14 cellular contexts compared by ENCODE assay signal in genomic region chr10:69506487-69506833, GRCh38. TPM values are rescaled to one million over a fixed set of nuclear protein-coding genes. Genes with fewer than 3 reads are reported as not detected.
A peak's percentile ranks its signal among the peaks of the same experiment; 100 is the strongest.
DNase-seq lines count a peak whose midpoint lies in the region; ATAC-seq, FAIRE-seq and TF ChIP-seq lines count a peak whose summit lies in the region.
"Had no signal": no experiment of that assay in that cellular context is flagged by ENCODE, and none has a peak within 500 bp of the region (broad histone marks: within the 10 kb centered on the region; RNA-seq: fewer than 3 reads in every experiment).

No MANE protein-coding gene starts in this region.

- peaks cover 26% of the 10 kb centered on the region for H3K27me3 Mint-ChIP-seq in endodermal cell (ENCODE audit: insufficient read depth)

- DNase-seq in left ventricle myocardium inferior (no peak), heart left ventricle (no peak), H1 (ENCODE audit: low read depth in 1 of 2, low spot score in 2 of 2) (no peak), posterior vena cava (ENCODE audit: low spot score) (peak; percentile 52), aorta (no peak), right lobe of liver (no peak), endodermal cell (no peak), OCI-M2 (lab: John Stamatoyannopoulos, UW; ENCODE audit: unreplicated experiment) (no peak)
- DNase-seq: EL, immature natural killer cell, MV-4-11 had no signal

- H3K36me3 ChIP-seq in left ventricle myocardium inferior (no peaks in the 10 kb centered on the region), heart left ventricle (peaks cover 0 to 5% (median 0%) of the 10 kb centered on the region in 9 donors), H1 (ENCODE audit: control insufficient read depth in 2 of 4, insufficient read depth in 4 of 4, low read length in 3 of 4) (no peaks in the 10 kb centered on the region), aorta (ENCODE audit: control insufficient read depth in 1 of 2, insufficient read depth in 2 of 2, low read length in 1 of 2) (no peaks in the 10 kb centered on the region), right lobe of liver (no peaks in the 10 kb centered on the region), endodermal cell (ENCODE audit: control insufficient read depth, insufficient read depth, low read length) (no peaks in the 10 kb centered on the region)

- H2BK12ac ChIP-seq in H1 (ENCODE audit: low read depth, low read length): 0 out of 2 replicates have a peak overlapping the region, but pooled peaks have one; percentile 39

- ATAC-seq in heart left ventricle (no peak), aorta (ENCODE audit: low FRiP score) (peak; percentile 10), right lobe of liver (no peak)

- no peak overlapping the region for H2BK15ac ChIP-seq in H1 (ENCODE audit: low read length)

- no peak overlapping the region for H4K91ac ChIP-seq in H1 (replicated peaks; ENCODE audit: insufficient read length, low read length)

- H3K79me1 ChIP-seq in H1 (ENCODE audit: low read depth, low read length): no peaks in the 10 kb centered on the region

- H3K14ac ChIP-seq in H1 (ENCODE audit: insufficient read length): no peak overlapping the region

- TF ChIP-seq EP300 in H1 (IDR thresholded peaks at IDR 0.05; ENCODE audit: borderline replicate concordance in 1 of 2, low read depth in 2 of 2, low read length in 2 of 2): no peak

- no peaks in the 10 kb centered on the region for H3K9me3 ChIP-seq in left ventricle myocardium inferior (replicated peaks)
- H3K9me3 ChIP-seq in heart left ventricle: no peaks in the 10 kb centered on the region
- H3K9me3 ChIP-seq in H1 (ENCODE audit: insufficient read depth in 2 of 2, low read depth in 1 of 2, low read length in 1 of 2): no peaks in the 10 kb centered on the region
- H3K9me3 ChIP-seq in aorta (ENCODE audit: control insufficient read depth, low read length): no peaks in the 10 kb centered on the region
- H3K9me3 ChIP-seq in right lobe of liver: no peaks in the 10 kb centered on the region
- H3K9me3 ChIP-seq in endodermal cell (ENCODE audit: control insufficient read depth, low read length): no peaks in the 10 kb centered on the region
- H3K9me3 ChIP-seq: SK-N-SH had no signal

- no peak overlapping the region for H2AFZ ChIP-seq in H1 (ENCODE audit: low read length)

- no peak for TF ChIP-seq CTCF in left ventricle myocardium inferior (IDR thresholded peaks at IDR 0.05; ENCODE audit: borderline replicate concordance)
- TF ChIP-seq CTCF in heart left ventricle (IDR thresholded peaks at IDR 0.05): no peak
- no peak for TF ChIP-seq CTCF in H1 (IDR thresholded peaks at IDR 0.05; ENCODE audit: control extremely low read depth in 1 of 3, insufficient read depth in 1 of 3, low read depth in 1 of 3, low read length in 3 of 3)
- TF ChIP-seq CTCF in right lobe of liver (IDR thresholded peaks at IDR 0.05): no peak
- no peak for TF ChIP-seq CTCF in endodermal cell (conservative IDR thresholded peaks at IDR 0.05)

- no peak overlapping the region for H2AK5ac ChIP-seq in H1 (ENCODE audit: low read depth, low read length)

- H3K9me3 Mint-ChIP-seq in endodermal cell: no peaks in the 10 kb centered on the region
- H3K9me3 Mint-ChIP-seq: IgD-negative memory B cell; immature natural killer cell; natural killer cell treated with Interleukin-12 subunit alpha and Interleukin-12 subunit beta and Interleukin-15 and Interleukin-18, amount 100 ng/mL, for 72 hours had no signal

- H3K36me3 Mint-ChIP-seq in endodermal cell (ENCODE audit: low read depth): no peaks in the 10 kb centered on the region
- H3K36me3 Mint-ChIP-seq: IgD-negative memory B cell; immature natural killer cell; natural killer cell treated with Interleukin-12 subunit alpha and Interleukin-12 subunit beta and Interleukin-15 and Interleukin-18, amount 100 ng/mL, for 72 hours had no signal

- H2BK120ac ChIP-seq in H1 (replicated peaks; ENCODE audit: low read depth, low read length): no peak overlapping the region

- H3K56ac ChIP-seq in H1 (replicated peaks; ENCODE audit: insufficient read length, low read depth, low read length): no peak overlapping the region

- H3K4me3 Mint-ChIP-seq in endodermal cell: no peak overlapping the region
- H3K4me3 Mint-ChIP-seq: immature natural killer cell; natural killer cell treated with Interleukin-12 subunit alpha and Interleukin-12 subunit beta and Interleukin-15 and Interleukin-18, amount 100 ng/mL, for 72 hours had no signal

- no peaks in the 10 kb centered on the region for H3K23me2 ChIP-seq in H1 (ENCODE audit: low read depth, low read length)

- no peak overlapping the region for H3K4me3 ChIP-seq in left ventricle myocardium inferior
- H3K4me3 ChIP-seq in heart left ventricle: no peak overlapping the region
- no peak overlapping the region for H3K4me3 ChIP-seq in H1 (ENCODE audit: extremely low read depth in 1 of 4, insufficient read depth in 2 of 4, low read depth in 3 of 4, low read length in 4 of 4)
- H3K4me3 ChIP-seq in aorta (ENCODE audit: low read length in 2 of 2): no peak overlapping the region
- H3K4me3 ChIP-seq in right lobe of liver: no peak overlapping the region
- H3K4me3 ChIP-seq in endodermal cell (ENCODE audit: low read length): no peak overlapping the region

- H4K8ac ChIP-seq in H1 (ENCODE audit: extremely low read depth, insufficient read depth, low read length): no peak overlapping the region

- H3K4me1 ChIP-seq in left ventricle myocardium inferior: peaks cover 15% of the 10 kb centered on the region
- peaks cover 0 to 13% (median 4%) of the 10 kb centered on the region in 12 donors for H3K4me1 ChIP-seq in heart left ventricle
- H3K4me1 ChIP-seq in H1 (replicated peaks in 1 of 4; ENCODE audit: control insufficient read depth in 3 of 4, insufficient read depth in 4 of 4, low read length in 3 of 4): peaks cover 0 to 6% (median 5%) of the 10 kb centered on the region in 4 experiments; a peak in 5 of 7 replicates
- H3K4me1 ChIP-seq in aorta (ENCODE audit: control insufficient read depth in 1 of 2, insufficient read depth in 2 of 2, low read length in 2 of 2): no peaks in the 10 kb centered on the region
- H3K4me1 ChIP-seq in right lobe of liver: no peaks in the 10 kb centered on the region
- no peaks in the 10 kb centered on the region for H3K4me1 ChIP-seq in endodermal cell (ENCODE audit: control insufficient read depth, insufficient read depth, low read length)

- H3K27me3 ChIP-seq in left ventricle myocardium inferior (ENCODE audit: low read depth) (no peaks in the 10 kb centered on the region), heart left ventricle (no peaks in the 10 kb centered on the region), H1 (replicated peaks in 1 of 4; ENCODE audit: control insufficient read depth in 3 of 4, extremely low read depth in 1 of 4, insufficient read depth in 3 of 4, low read length in 3 of 4) (no peaks in the 10 kb centered on the region), aorta (ENCODE audit: control insufficient read depth in 1 of 2, insufficient read depth in 2 of 2, low read length in 1 of 2) (no peaks in the 10 kb centered on the region), right lobe of liver (no peaks in the 10 kb centered on the region), endodermal cell (ENCODE audit: control insufficient read depth, insufficient read depth, low read length, poor library complexity, severe bottlenecking) (peaks cover 5% of the 10 kb centered on the region)

- H4K5ac ChIP-seq in H1 (ENCODE audit: insufficient read length, low read depth, low read length): no peak overlapping the region

- intact Hi-C loops in left ventricle myocardium inferior (cut with micrococcal nuclease) (loop anchor here (5.0 kb wide), 1 partner anchor 79 kb away; no protein-coding TSS in a partner anchor), heart left ventricle (cut with DNase I) (loop anchor here in 9 of 10 donors (2.0 to 10.0 kb wide), 7 partner anchors 59 to 272 kb away; no protein-coding TSS in a partner anchor), posterior vena cava (cut with DNase I) (loop anchor here (5.0 kb wide), 1 partner anchor 79 kb away; no protein-coding TSS in a partner anchor), aorta (cut with DNase I) (loop anchor here (2.0 to 5.0 kb wide), 2 partner anchors 80 to 269 kb away; no protein-coding TSS in a partner anchor), right lobe of liver (cut with DNase I) (no loop called here)

- no peak overlapping the region for H3K27ac Mint-ChIP-seq in endodermal cell
- H3K27ac Mint-ChIP-seq: immature natural killer cell; natural killer cell treated with Interleukin-12 subunit alpha and Interleukin-12 subunit beta and Interleukin-15 and Interleukin-18, amount 100 ng/mL, for 72 hours had no signal

- 81 to 97% (median 90%) methylated on average over 3 of the region's 3 CpGs for WGBS in heart left ventricle, 4 donors
- 90% methylated on average over 3 of the region's 3 CpGs; no CpG with 5 or more reads in 1 of the 2 experiments for WGBS in H1 (ENCODE audit: extremely low coverage in 1 of 2, insufficient coverage in 1 of 2, insufficient read length in 1 of 2, insufficient replicate concordance in 2 of 2, low coverage in 1 of 2, low lambda C conversion rate in 2 of 2, missing lambda C conversion rate in 1 of 2), 2 experiments
- 92 to 96% methylated on average over 3 of the region's 3 CpGs for whole genome bisulfite sequencing in aorta, 2 donors
- 100% methylated on average over 2 of the region's 3 CpGs for WGBS in right lobe of liver (ENCODE audit: insufficient coverage, low coverage, low lambda C conversion rate, missing lambda C conversion rate)
- WGBS in endodermal cell (ENCODE audit: insufficient coverage in 1 of 2, insufficient read length in 1 of 2), 2 experiments: 88% methylated on average over 3 of the region's 3 CpGs; no CpG with 5 or more reads in 1 of the 2 experiments

- no peak overlapping the region for H2BK20ac ChIP-seq in H1 (ENCODE audit: low read length)

- no peak overlapping the region for H3K4me2 ChIP-seq in H1 (ENCODE audit: insufficient read depth in 1 of 2, low read depth in 2 of 2, low read length in 2 of 2)
- H3K4me2 ChIP-seq: SK-N-SH had no signal

- H3K23ac ChIP-seq in H1 (ENCODE audit: insufficient read length): no peak overlapping the region

- H3K9ac ChIP-seq in H1 (replicated peaks in 1 of 4; ENCODE audit: extremely low read depth in 1 of 4, low read depth in 3 of 4, low read length in 3 of 4) (no peak overlapping the region), endodermal cell (ENCODE audit: extremely low read depth, low read length, poor library complexity, severe bottlenecking) (no peak overlapping the region)
- H3K9ac ChIP-seq: SK-N-SH had no signal

- H3K4ac ChIP-seq in H1 (replicated peaks; ENCODE audit: insufficient read length, low read depth, low read length): no peak overlapping the region

- TF ChIP-seq RAD21 in H1 (IDR thresholded peaks at IDR 0.05 in 1 of 2, conservative IDR thresholded peaks at IDR 0.05 in 1 of 2; ENCODE audit: low read depth in 2 of 2, low read length in 2 of 2): no peak

- TF ChIP-seq POLR2A in heart left ventricle (IDR thresholded peaks at IDR 0.05): no peak
- TF ChIP-seq POLR2A in H1 (IDR thresholded peaks at IDR 0.05; ENCODE audit: control extremely low read depth in 1 of 2, low read depth in 2 of 2, low read length in 2 of 2): no peak
- no peak for TF ChIP-seq POLR2A in right lobe of liver (IDR thresholded peaks at IDR 0.05)

- FAIRE-seq in H1 (lab: Jason Lieb, UNC): no peak

- H3K79me2 ChIP-seq in H1 (ENCODE audit: control insufficient read depth in 1 of 2, insufficient read depth in 2 of 2, low read length in 2 of 2): no peaks in the 10 kb centered on the region

- H4K20me1 ChIP-seq in H1 (replicated peaks in 1 of 2; ENCODE audit: control insufficient read depth in 1 of 2, insufficient read depth in 2 of 2, low read length in 2 of 2): no peaks in the 10 kb centered on the region

- POLR2A ChIA-PET in H1 (lab: Charles Lee; ENCODE audit: partially characterized antibody): interaction anchor here (0.6 to 1.4 kb wide), 3 partner anchors 101 to 1065 kb away, joined by 3 to 5 read pairs (median 3); no protein-coding TSS in a partner anchor

- CTCF ChIA-PET in H1 (lab: Charles Lee; ENCODE audit: partially characterized antibody): interaction anchor here (0.9 to 28.6 kb wide), 20 partner anchors 9 to 275 kb away, joined by 3 to 1068 read pairs (median 7); partner anchors contain the start of gene TSPAN15

- peak overlapping the region; percentile 19; the same call in 1 of the 2 replicates for H3K18ac ChIP-seq in H1 (ENCODE audit: extremely low read depth, low read length)

- peaks cover 7% of the 10 kb centered on the region for H3K4me1 Mint-ChIP-seq in endodermal cell

- H2BK5ac ChIP-seq in H1 (ENCODE audit: low read depth, low read length): no peak overlapping the region

- peak overlapping the region; percentile 67 for H3K27ac ChIP-seq in left ventricle myocardium inferior (replicated peaks)
- H3K27ac ChIP-seq in heart left ventricle: peak overlapping the region in 3 of 12 donors; percentile 26 to 74 (median 32)
- H3K27ac ChIP-seq in H1 (ENCODE audit: low read depth, low read length): no peak overlapping the region
- no peak overlapping the region for H3K27ac ChIP-seq in aorta (ENCODE audit: low read depth in 1 of 2, low read length in 2 of 2)
- no peak overlapping the region for H3K27ac ChIP-seq in right lobe of liver
- H3K27ac ChIP-seq in endodermal cell (ENCODE audit: low read depth, low read length): no peak overlapping the region

RNA-seq across cellular contexts. Expression of gene TSPAN15, which starts 55.2 kb away (rescaled TPM):
- total RNA-seq in left ventricle myocardium inferior (6.8 TPM), heart left ventricle (10 to 100 TPM in 6 of 9 donors, 1 to 10 TPM in 3; 4.5 to 20.2 (median 11.1) TPM), posterior vena cava (10 to 100 TPM; 44.6 to 45.6 TPM), aorta (10 to 100 TPM; 12.8 to 16.8 TPM), right lobe of liver (1 to 10 TPM; 2.3 to 8.3 (median 3.3) TPM), endodermal cell (10 to 100 TPM; 10.1 to 15.8 TPM)
- polyA plus RNA-seq in heart left ventricle (10 to 100 TPM; 10.5 to 12.5 TPM), H1 (2011; rRNA removed) (20.0 and 20.9 TPM in 2 replicates), aorta (10 to 100 TPM in 1 of 2 donors, 1 to 10 TPM in 1; 1.8 to 10.3 TPM)
- total RNA-seq in H1 (2021; fragmentation: NEBNext Ultra II Directional; extraction: Animal tissue kit (Norgen Biotek cat#: 25700)): 9.7 and 11.6 TPM in 2 replicates
- 23.6 TPM for polyA plus RNA-seq in H1 (2011; cell fraction: cytosol; rRNA removed)
- 19.6 TPM for polyA plus RNA-seq in H1 (2011; cell fraction: nucleus; rRNA removed)
- 11.9 to 16.4 TPM (median 13.9 TPM) in 4 replicates for polyA plus RNA-seq in H1 (2012, experiment 1 of 2)
- polyA plus RNA-seq in H1 (2012, experiment 2 of 2): 13.3 TPM
- 6.6 TPM for polyA plus RNA-seq in H1 (2013, experiment 1 of 2)
- 8.5 TPM for polyA plus RNA-seq in H1 (2013, experiment 2 of 2)
- polyA minus RNA-seq in H1 (2011; rRNA and poly(A)+ RNA removed): 13.7 and 25.4 TPM in 2 replicates
- polyA minus RNA-seq in H1 (2011; cell fraction: cytosol; rRNA and poly(A)+ RNA removed): 9.3 TPM
- polyA minus RNA-seq in H1 (2011; cell fraction: nucleus; rRNA and poly(A)+ RNA removed): 8.1 TPM
- polyA plus RNA-seq in endodermal cell (2013, experiment 1 of 2): 9.4 TPM
- polyA plus RNA-seq in endodermal cell (2013, experiment 2 of 2): 7.9 TPM
- polyA plus RNA-seq: IgD-negative memory B cell had no signal

Comparison
In these comparisons a context has a peak if more than half of its experiments do, and no peak if none do; other contexts are left out.
1. intact Hi-C loops: an anchor here in left ventricle myocardium inferior (5.0 kb wide), heart left ventricle (2.0 to 10.0 kb wide), posterior vena cava (5.0 kb wide) and aorta (2.0 to 5.0 kb wide); none called in right lobe of liver.